1 cellular context compared by ENCODE assay signal in genomic region chr7:98251844-98252639, GRCh38.
A peak's percentile ranks its signal among the peaks of the same experiment; 100 is the strongest.
TF ChIP-seq lines count a peak whose summit lies in the region.

A gene with protein sequence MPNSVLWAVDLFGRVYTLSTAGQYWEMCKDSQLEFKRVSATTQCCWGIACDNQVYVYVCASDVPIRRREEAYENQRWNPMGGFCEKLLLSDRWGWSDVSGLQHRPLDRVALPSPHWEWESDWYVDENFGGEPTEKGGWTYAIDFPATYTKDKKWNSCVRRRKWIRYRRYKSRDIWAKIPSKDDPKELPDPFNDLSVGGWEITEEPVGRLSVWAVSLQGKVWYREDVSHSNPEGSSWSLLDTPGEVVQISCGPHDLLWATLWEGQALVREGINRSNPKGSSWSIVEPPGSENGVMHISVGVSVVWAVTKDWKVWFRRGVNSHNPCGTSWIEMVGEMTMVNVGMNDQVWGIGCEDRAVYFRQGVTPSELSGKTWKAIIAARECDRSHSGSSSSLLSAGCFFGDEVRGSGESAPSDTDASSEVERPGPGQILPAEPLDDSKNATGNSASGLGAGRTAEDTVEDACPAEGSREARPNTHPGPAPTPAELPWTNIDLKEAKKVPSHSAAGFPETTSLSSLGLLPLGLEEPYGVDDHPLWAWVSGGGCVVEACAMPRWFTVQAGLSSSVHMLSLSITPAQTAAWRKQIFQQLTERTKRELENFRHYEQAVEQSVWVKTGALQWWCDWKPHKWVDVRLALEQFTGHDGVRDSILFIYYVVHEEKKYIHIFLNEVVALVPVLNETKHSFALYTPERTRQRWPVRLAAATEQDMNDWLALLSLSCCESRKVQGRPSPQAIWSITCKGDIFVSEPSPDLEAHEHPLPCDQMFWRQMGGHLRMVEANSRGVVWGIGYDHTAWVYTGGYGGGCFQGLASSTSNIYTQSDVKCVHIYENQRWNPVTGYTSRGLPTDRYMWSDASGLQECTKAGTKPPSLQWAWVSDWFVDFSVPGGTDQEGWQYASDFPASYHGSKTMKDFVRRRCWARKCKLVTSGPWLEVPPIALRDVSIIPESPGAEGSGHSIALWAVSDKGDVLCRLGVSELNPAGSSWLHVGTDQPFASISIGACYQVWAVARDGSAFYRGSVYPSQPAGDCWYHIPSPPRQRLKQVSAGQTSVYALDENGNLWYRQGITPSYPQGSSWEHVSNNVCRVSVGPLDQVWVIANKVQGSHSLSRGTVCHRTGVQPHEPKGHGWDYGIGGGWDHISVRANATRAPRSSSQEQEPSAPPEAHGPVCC (minus strand): TSS chr7:98252232. CDS start chr7:98246146, 6,086 bp downstream.

TF ChIP-seq in H1, 55 proteins besides CTCF, POLR2A, EP300 and RAD21 (continued from another document and continues in another):
- TF ChIP-seq FOSL1 (IDR thresholded peaks at IDR 0.05; ENCODE audit: insufficient read depth, low read depth, low read length): 0 out of 2 replicates have a peak, but pooled peaks have one; percentile 7
- 0 out of 2 replicates have a peak, but pooled peaks have one; percentile 28 for TF ChIP-seq POLR2AphosphoS5 (IDR thresholded peaks at IDR 0.05; ENCODE audit: low read depth, low read length)
- TF ChIP-seq KDM5A (IDR thresholded peaks at IDR 0.05; ENCODE audit: low read length): no peak
- TF ChIP-seq KDM4A (IDR thresholded peaks at IDR 0.05; ENCODE audit: low read depth, low read length, severe bottlenecking): peak; percentile 96
- TF ChIP-seq SP2 (IDR thresholded peaks at IDR 0.05; ENCODE audit: low read length): peak; percentile 27; the same call in 1 of the 2 replicates
- TF ChIP-seq RFX5 (IDR thresholded peaks at IDR 0.05; ENCODE audit: borderline replicate concordance, low read depth, low read length): no peak
- no peak for TF ChIP-seq TAF7 (optimal IDR thresholded peaks at IDR 0.05; ENCODE audit: borderline replicate concordance, low read depth, low read length)
- TF ChIP-seq CTBP2 (IDR thresholded peaks at IDR 0.05; ENCODE audit: borderline replicate concordance, insufficient read depth, insufficient read length, low read length): no peak
- no peak for TF ChIP-seq TBP (IDR thresholded peaks at IDR 0.05; ENCODE audit: low read depth, low read length)
- peak; percentile 83 for TF ChIP-seq SP1 (IDR thresholded peaks at IDR 0.05; ENCODE audit: low read depth, low read length)
- TF ChIP-seq BCL11A (IDR thresholded peaks at IDR 0.05; ENCODE audit: low read depth in 2 of 2, low read length in 2 of 2): no peak
- TF ChIP-seq BRCA1 (IDR thresholded peaks at IDR 0.05; ENCODE audit: low read depth, low read length): 0 out of 2 replicates have a peak, but pooled peaks have one; percentile 52
- no peak for TF ChIP-seq HDAC6 (IDR thresholded peaks at IDR 0.05; ENCODE audit: low read depth, low read length)
- TF ChIP-seq RBBP5 (IDR thresholded peaks at IDR 0.05; ENCODE audit: borderline replicate concordance, low read depth, low read length): peak; percentile 76; the same call in 1 of the 2 replicates
- TF ChIP-seq SRF (IDR thresholded peaks at IDR 0.05; ENCODE audit: low read depth, low read length): no peak
- TF ChIP-seq, protein P1, sequence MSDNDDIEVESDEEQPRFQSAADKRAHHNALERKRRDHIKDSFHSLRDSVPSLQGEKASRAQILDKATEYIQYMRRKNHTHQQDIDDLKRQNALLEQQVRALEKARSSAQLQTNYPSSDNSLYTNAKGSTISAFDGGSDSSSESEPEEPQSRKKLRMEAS (IDR thresholded peaks at IDR 0.05): peak; percentile 13
- no peak for TF ChIP-seq ATF2 (IDR thresholded peaks at IDR 0.05; ENCODE audit: low read length)
- peak; percentile 52 to 84; a peak in 3 of 4 replicates for TF ChIP-seq SIN3A (conservative IDR thresholded peaks at IDR 0.05 in 1 of 2, IDR thresholded peaks at IDR 0.05 in 1 of 2; ENCODE audit: low read depth in 1 of 2, low read length in 2 of 2)
- no peak for TF ChIP-seq SIX5 (IDR thresholded peaks at IDR 0.05; ENCODE audit: low read depth, low read length)
- TF ChIP-seq MAFK (IDR thresholded peaks at IDR 0.05; ENCODE audit: low read depth, low read length): no peak
- TF ChIP-seq JUN (IDR thresholded peaks at IDR 0.05; ENCODE audit: low read depth, low read length): no peak
- no peak for TF ChIP-seq USF2 (IDR thresholded peaks at IDR 0.05; ENCODE audit: low read length)
- no peak for TF ChIP-seq SIRT6 (IDR thresholded peaks at IDR 0.05; ENCODE audit: low read length)
- peak; percentile 97 for TF ChIP-seq SAP30 (IDR thresholded peaks at IDR 0.05; ENCODE audit: insufficient read depth, insufficient replicate concordance, low read length)
- TF ChIP-seq HDAC2 (IDR thresholded peaks at IDR 0.05; ENCODE audit: borderline replicate concordance in 1 of 2, low read depth in 2 of 2, low read length in 2 of 2): peak; percentile 34 to 46; a peak in 2 of 4 replicates
- TF ChIP-seq GTF2F1 (IDR thresholded peaks at IDR 0.05; ENCODE audit: borderline replicate concordance, low read depth, low read length): no peak
- no peak for TF ChIP-seq CBX8 (IDR thresholded peaks at IDR 0.05; ENCODE audit: borderline replicate concordance, low read depth, low read length)
- TF ChIP-seq PHF8 (conservative IDR thresholded peaks at IDR 0.05; ENCODE audit: low read depth, low read length): peak; percentile 64
- no peak; the same call in 1 of the 2 replicates for TF ChIP-seq E2F6 (IDR thresholded peaks at IDR 0.05)
- no peak for TF ChIP-seq YY1 (IDR thresholded peaks at IDR 0.05; ENCODE audit: low read depth, low read length)
- TF ChIP-seq CEBPB (IDR thresholded peaks at IDR 0.05; ENCODE audit: low read depth, low read length): no peak
- no peak for TF ChIP-seq CBX5 (IDR thresholded peaks at IDR 0.05; ENCODE audit: low read depth, low read length)
- peak; percentile 77 for TF ChIP-seq ASH2L (IDR thresholded peaks at IDR 0.05; ENCODE audit: low read length)
- TF ChIP-seq SUZ12 (IDR thresholded peaks at IDR 0.05; ENCODE audit: low read length): no peak
- no peak for TF ChIP-seq NRF1 (IDR thresholded peaks at IDR 0.05; ENCODE audit: low read depth, low read length)
- no peak for TF ChIP-seq RNF2 (IDR thresholded peaks at IDR 0.05; ENCODE audit: borderline replicate concordance, low read depth, low read length, missing control alignments, poor library complexity, severe bottlenecking)
- no peak for TF ChIP-seq JUND (IDR thresholded peaks at IDR 0.05; ENCODE audit: low read length)
- no peak; the same call in 1 of the 2 replicates for TF ChIP-seq TAF1 (IDR thresholded peaks at IDR 0.05; ENCODE audit: low read depth, low read length)
- 0 out of 2 replicates have a peak, but pooled peaks have one; percentile 5 for TF ChIP-seq BACH1 (IDR thresholded peaks at IDR 0.05; ENCODE audit: low read length)
- no peak for TF ChIP-seq ATF3 (IDR thresholded peaks at IDR 0.05; ENCODE audit: insufficient read depth, low read depth, low read length)
- TF ChIP-seq CREB1 (IDR thresholded peaks at IDR 0.05): peak; percentile 82
- no peak for TF ChIP-seq ZNF274 (IDR thresholded peaks at IDR 0.05; ENCODE audit: borderline replicate concordance, extremely low read depth, low read length)
- TF ChIP-seq, protein P2, sequence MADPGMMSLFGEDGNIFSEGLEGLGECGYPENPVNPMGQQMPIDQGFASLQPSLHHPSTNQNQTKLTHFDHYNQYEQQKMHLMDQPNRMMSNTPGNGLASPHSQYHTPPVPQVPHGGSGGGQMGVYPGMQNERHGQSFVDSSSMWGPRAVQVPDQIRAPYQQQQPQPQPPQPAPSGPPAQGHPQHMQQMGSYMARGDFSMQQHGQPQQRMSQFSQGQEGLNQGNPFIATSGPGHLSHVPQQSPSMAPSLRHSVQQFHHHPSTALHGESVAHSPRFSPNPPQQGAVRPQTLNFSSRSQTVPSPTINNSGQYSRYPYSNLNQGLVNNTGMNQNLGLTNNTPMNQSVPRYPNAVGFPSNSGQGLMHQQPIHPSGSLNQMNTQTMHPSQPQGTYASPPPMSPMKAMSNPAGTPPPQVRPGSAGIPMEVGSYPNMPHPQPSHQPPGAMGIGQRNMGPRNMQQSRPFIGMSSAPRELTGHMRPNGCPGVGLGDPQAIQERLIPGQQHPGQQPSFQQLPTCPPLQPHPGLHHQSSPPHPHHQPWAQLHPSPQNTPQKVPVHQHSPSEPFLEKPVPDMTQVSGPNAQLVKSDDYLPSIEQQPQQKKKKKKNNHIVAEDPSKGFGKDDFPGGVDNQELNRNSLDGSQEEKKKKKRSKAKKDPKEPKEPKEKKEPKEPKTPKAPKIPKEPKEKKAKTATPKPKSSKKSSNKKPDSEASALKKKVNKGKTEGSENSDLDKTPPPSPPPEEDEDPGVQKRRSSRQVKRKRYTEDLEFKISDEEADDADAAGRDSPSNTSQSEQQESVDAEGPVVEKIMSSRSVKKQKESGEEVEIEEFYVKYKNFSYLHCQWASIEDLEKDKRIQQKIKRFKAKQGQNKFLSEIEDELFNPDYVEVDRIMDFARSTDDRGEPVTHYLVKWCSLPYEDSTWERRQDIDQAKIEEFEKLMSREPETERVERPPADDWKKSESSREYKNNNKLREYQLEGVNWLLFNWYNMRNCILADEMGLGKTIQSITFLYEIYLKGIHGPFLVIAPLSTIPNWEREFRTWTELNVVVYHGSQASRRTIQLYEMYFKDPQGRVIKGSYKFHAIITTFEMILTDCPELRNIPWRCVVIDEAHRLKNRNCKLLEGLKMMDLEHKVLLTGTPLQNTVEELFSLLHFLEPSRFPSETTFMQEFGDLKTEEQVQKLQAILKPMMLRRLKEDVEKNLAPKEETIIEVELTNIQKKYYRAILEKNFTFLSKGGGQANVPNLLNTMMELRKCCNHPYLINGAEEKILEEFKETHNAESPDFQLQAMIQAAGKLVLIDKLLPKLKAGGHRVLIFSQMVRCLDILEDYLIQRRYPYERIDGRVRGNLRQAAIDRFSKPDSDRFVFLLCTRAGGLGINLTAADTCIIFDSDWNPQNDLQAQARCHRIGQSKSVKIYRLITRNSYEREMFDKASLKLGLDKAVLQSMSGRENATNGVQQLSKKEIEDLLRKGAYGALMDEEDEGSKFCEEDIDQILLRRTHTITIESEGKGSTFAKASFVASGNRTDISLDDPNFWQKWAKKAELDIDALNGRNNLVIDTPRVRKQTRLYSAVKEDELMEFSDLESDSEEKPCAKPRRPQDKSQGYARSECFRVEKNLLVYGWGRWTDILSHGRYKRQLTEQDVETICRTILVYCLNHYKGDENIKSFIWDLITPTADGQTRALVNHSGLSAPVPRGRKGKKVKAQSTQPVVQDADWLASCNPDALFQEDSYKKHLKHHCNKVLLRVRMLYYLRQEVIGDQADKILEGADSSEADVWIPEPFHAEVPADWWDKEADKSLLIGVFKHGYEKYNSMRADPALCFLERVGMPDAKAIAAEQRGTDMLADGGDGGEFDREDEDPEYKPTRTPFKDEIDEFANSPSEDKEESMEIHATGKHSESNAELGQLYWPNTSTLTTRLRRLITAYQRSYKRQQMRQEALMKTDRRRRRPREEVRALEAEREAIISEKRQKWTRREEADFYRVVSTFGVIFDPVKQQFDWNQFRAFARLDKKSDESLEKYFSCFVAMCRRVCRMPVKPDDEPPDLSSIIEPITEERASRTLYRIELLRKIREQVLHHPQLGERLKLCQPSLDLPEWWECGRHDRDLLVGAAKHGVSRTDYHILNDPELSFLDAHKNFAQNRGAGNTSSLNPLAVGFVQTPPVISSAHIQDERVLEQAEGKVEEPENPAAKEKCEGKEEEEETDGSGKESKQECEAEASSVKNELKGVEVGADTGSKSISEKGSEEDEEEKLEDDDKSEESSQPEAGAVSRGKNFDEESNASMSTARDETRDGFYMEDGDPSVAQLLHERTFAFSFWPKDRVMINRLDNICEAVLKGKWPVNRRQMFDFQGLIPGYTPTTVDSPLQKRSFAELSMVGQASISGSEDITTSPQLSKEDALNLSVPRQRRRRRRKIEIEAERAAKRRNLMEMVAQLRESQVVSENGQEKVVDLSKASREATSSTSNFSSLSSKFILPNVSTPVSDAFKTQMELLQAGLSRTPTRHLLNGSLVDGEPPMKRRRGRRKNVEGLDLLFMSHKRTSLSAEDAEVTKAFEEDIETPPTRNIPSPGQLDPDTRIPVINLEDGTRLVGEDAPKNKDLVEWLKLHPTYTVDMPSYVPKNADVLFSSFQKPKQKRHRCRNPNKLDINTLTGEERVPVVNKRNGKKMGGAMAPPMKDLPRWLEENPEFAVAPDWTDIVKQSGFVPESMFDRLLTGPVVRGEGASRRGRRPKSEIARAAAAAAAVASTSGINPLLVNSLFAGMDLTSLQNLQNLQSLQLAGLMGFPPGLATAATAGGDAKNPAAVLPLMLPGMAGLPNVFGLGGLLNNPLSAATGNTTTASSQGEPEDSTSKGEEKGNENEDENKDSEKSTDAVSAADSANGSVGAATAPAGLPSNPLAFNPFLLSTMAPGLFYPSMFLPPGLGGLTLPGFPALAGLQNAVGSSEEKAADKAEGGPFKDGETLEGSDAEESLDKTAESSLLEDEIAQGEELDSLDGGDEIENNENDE (IDR thresholded peaks at IDR 0.05; ENCODE audit: insufficient replicate concordance, low read length): no peak
- TF ChIP-seq NANOG (IDR thresholded peaks at IDR 0.05; ENCODE audit: insufficient read depth, low read depth, low read length, poor library complexity, severe bottlenecking): no peak
- TF ChIP-seq TCF12 (IDR thresholded peaks at IDR 0.05; ENCODE audit: low read depth, low read length): no peak
- 0 out of 2 replicates have a peak, but pooled peaks have one; percentile 9 for TF ChIP-seq EGR1 (IDR thresholded peaks at IDR 0.05; ENCODE audit: borderline replicate concordance, low read depth, low read length)
- no peak for TF ChIP-seq KDM1A (IDR thresholded peaks at IDR 0.05; ENCODE audit: borderline replicate concordance, low read length)
- 0 out of 2 replicates have a peak, but pooled peaks have one; percentile 64 for TF ChIP-seq SP4 (IDR thresholded peaks at IDR 0.05; ENCODE audit: low read length)
- TF ChIP-seq TEAD4 (IDR thresholded peaks at IDR 0.05; ENCODE audit: low read depth, low read length): peak; percentile 37; the same call in 1 of the 2 replicates
